ENCODE assay signal across 11 cellular contexts in genomic region chr3:47227678-47228077, GRCh38. TPM values are rescaled to one million over a fixed set of nuclear protein-coding genes. Genes with fewer than 3 reads are reported as not detected.
DNase-seq lines count a peak whose midpoint lies in the region; ATAC-seq, FAIRE-seq and TF ChIP-seq lines count a peak whose summit lies in the region.
"Had no signal": no experiment of that assay in that cellular context is flagged by ENCODE, and none has a peak within 500 bp of the region (broad histone marks: within the 10 kb centered on the region; RNA-seq: fewer than 3 reads in every experiment).

No MANE protein-coding gene starts in this region.

- no peak overlapping the region for H3K27ac Mint-ChIP-seq in naive thymus-derived CD4-positive, alpha-beta T cell
- H3K27ac Mint-ChIP-seq: activated T-helper 2 cell treated with anti-CD3 and anti-CD28 coated beads, Interferon-gamma antibody, Interleukin-2, Interleukin-4, amounts not matched to agents 10 μg/mL and 5 μg/mL and 100 μg/mL, durations not matched to agents 14 hours and 24 hours and 36 hours had no signal

- H3K27me3 ChIP-seq in RWPE2 (ENCODE audit: insufficient read depth, poor library complexity, severe bottlenecking) = no peaks in the 10 kb centered on the region
- no peaks in the 10 kb centered on the region for H3K27me3 ChIP-seq in naive thymus-derived CD4-positive, alpha-beta T cell (ENCODE audit: control insufficient read depth in 2 of 2, insufficient read depth in 2 of 2, low read length in 2 of 2)

- no peak for FAIRE-seq in H54 (lab: Jason Lieb, UNC)

- TF ChIP-seq CTCF in RWPE2 (IDR thresholded peaks at IDR 0.05; ENCODE audit: poor library complexity, severe bottlenecking) = no peak

- TF ChIP-seq POLR2A in GM18526 (IDR thresholded peaks at IDR 0.05; ENCODE audit: extremely low read depth, insufficient read length) (peak; percentile 26), H54 (IDR thresholded peaks at IDR 0.05; ENCODE audit: low read depth, low read length) (no peak)

- peaks cover 0 to 11% (median 0%) of the 10 kb centered on the region in 7 donors for H3K4me1 Mint-ChIP-seq in naive thymus-derived CD4-positive, alpha-beta T cell

- ATAC-seq in HG02759 (IDR thresholded peaks at IDR 0.05; ENCODE audit: unreplicated experiment) = peak; percentile 70
- no peak for ATAC-seq in RWPE2 (ENCODE audit: low read depth)
- ATAC-seq in naive thymus-derived CD4-positive, alpha-beta T cell = peak; percentile 69
- no peak for ATAC-seq in HG03139 (IDR thresholded peaks at IDR 0.05; ENCODE audit: unreplicated experiment)

- no peaks in the 10 kb centered on the region for H3K4me1 ChIP-seq in RWPE2 (ENCODE audit: insufficient read depth, poor library complexity, severe bottlenecking)
- no peaks in the 10 kb centered on the region for H3K4me1 ChIP-seq in naive thymus-derived CD4-positive, alpha-beta T cell (ENCODE audit: control insufficient read depth in 2 of 2, insufficient read depth in 2 of 2, low read length in 2 of 2)

- CTCF ChIA-PET in naive thymus-derived CD4-positive, alpha-beta T cell (lab: Charles Lee) = no interaction called here

- no peak overlapping the region for H3K4me3 ChIP-seq in RWPE2 (ENCODE audit: severe bottlenecking)
- H3K4me3 ChIP-seq in naive thymus-derived CD4-positive, alpha-beta T cell (ENCODE audit: low read length) = no peak overlapping the region

- peak; percentile 13 for DNase-seq in RWPE2 (ENCODE audit: low spot score)
- DNase-seq in naive thymus-derived CD4-positive, alpha-beta T cell = no peak
- no peak for DNase-seq in H54 (ENCODE audit: insufficient read length, low spot score)
- DNase-seq in NCI-H69 (lab: John Stamatoyannopoulos, UW) = no peak
- no peak for DNase-seq in activated CD4-positive, alpha-beta T cell treated with anti-CD3 and anti-CD28 coated beads for 4 hours

- POLR2A ChIA-PET in naive thymus-derived CD4-positive, alpha-beta T cell (lab: Charles Lee) = no interaction called here

- peaks cover 0 to 2% (median 0%) of the 10 kb centered on the region in 11 donors for H3K9me3 Mint-ChIP-seq in naive thymus-derived CD4-positive, alpha-beta T cell
- H3K9me3 Mint-ChIP-seq: activated T-helper 2 cell treated with anti-CD3 and anti-CD28 coated beads, Interferon-gamma antibody, Interleukin-2, Interleukin-4, amounts not matched to agents 10 μg/mL and 5 μg/mL and 100 μg/mL, durations not matched to agents 14 hours and 24 hours and 36 hours had no signal

- H3K36me3 Mint-ChIP-seq in naive thymus-derived CD4-positive, alpha-beta T cell = peaks cover 0 to 4% (median 0%) of the 10 kb centered on the region in 5 donors

- intact Hi-C loops in naive thymus-derived CD4-positive, alpha-beta T cell (cut with micrococcal nuclease) = no loop called here

- no peak overlapping the region for H3K27ac ChIP-seq in RWPE2 (ENCODE audit: poor library complexity, severe bottlenecking)
- no peak overlapping the region for H3K27ac ChIP-seq in naive thymus-derived CD4-positive, alpha-beta T cell (ENCODE audit: low read depth, low read length)
- H3K27ac ChIP-seq: epithelial cell of prostate, HL-60 had no signal

- H3K27me3 Mint-ChIP-seq in naive thymus-derived CD4-positive, alpha-beta T cell = no peaks in the 10 kb centered on the region

- H3K36me3 ChIP-seq in RWPE2 (ENCODE audit: low read depth) = no peaks in the 10 kb centered on the region
- H3K36me3 ChIP-seq in naive thymus-derived CD4-positive, alpha-beta T cell (ENCODE audit: control insufficient read depth in 2 of 3, insufficient read depth in 3 of 3, low read length in 3 of 3) = no peaks in the 10 kb centered on the region

- H3K9me3 ChIP-seq in RWPE2 (ENCODE audit: severe bottlenecking) = no peaks in the 10 kb centered on the region
- H3K9me3 ChIP-seq in naive thymus-derived CD4-positive, alpha-beta T cell (ENCODE audit: control insufficient read depth in 2 of 3, low read length in 3 of 3) = no peaks in the 10 kb centered on the region

- H3K4me3 Mint-ChIP-seq in naive thymus-derived CD4-positive, alpha-beta T cell = peak overlapping the region in 1 of 10 donors; percentile 20

RNA-seq across cellular contexts. Expression of gene KIF9, which starts 54.9 kb away (rescaled TPM):
- 10 to 100 TPM in 2 of 5 experiments, 1 to 10 TPM in 3; 2.7 to 15.0 (median 4.1) TPM for total RNA-seq in naive thymus-derived CD4-positive, alpha-beta T cell
- 1 to 10 TPM; 2.3 to 5.3 TPM for polyA plus RNA-seq in naive thymus-derived CD4-positive, alpha-beta T cell

RNA-seq across cellular contexts. Expression of gene KLHL18, which starts 55.1 kb away (rescaled TPM):
- 10 to 100 TPM; 21.7 to 47.5 (median 24.5) TPM for total RNA-seq in naive thymus-derived CD4-positive, alpha-beta T cell
- polyA plus RNA-seq in naive thymus-derived CD4-positive, alpha-beta T cell = 10 to 100 TPM in 1 of 2 donors, 1 to 10 TPM in 1; 8.8 to 16.1 TPM

Comparison
In these comparisons a context has a peak if more than half of its experiments do, and no peak if none do; other contexts are left out.
1. ATAC-seq: peak in HG02759 (single experiment) and naive thymus-derived CD4-positive, alpha-beta T cell (single experiment); none in RWPE2 (single experiment) and HG03139 (single experiment).